Comparison of ENCODE assay signal across 1 cellular context in the genomic region with DNA sequence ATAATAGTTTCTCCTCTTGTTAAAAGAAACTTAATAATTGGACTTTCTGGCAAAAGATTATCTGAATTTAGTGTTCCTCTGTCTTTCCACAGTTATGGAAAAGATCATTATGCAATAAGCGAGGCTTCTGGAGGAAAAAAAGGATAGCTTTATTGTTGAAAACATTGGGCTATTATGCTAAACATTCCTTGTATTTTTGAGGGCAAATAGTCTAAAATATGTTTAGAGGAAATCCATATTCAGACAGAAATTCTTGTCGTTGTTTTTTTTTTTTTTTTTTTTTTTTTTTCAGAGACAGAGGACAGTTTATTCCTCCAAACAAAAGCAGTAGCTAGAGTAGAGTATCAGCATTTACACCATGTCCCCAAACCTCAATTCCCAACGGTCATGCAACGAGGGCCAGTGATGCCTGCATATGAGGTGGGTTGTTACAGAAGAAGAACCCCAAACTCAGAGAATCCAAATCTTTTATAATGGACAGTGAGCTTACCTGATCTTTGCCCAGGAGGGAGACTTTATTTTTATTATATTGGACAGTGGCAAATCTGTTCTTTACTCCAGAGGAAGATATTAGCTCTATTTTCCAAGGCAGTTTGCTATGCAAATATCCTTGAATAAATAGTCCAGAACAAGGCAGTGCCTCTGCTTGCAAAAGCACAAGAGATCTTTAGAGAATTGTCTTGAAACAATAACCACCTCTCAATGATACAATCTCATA.
TF ChIP-seq lines count a peak whose summit lies in the region.

No MANE protein-coding gene starts in this region.

TF ChIP-seq in liver, 16 proteins besides CTCF, POLR2A, EP300 and RAD21 (continued from another document):
- TF ChIP-seq, protein P1, sequence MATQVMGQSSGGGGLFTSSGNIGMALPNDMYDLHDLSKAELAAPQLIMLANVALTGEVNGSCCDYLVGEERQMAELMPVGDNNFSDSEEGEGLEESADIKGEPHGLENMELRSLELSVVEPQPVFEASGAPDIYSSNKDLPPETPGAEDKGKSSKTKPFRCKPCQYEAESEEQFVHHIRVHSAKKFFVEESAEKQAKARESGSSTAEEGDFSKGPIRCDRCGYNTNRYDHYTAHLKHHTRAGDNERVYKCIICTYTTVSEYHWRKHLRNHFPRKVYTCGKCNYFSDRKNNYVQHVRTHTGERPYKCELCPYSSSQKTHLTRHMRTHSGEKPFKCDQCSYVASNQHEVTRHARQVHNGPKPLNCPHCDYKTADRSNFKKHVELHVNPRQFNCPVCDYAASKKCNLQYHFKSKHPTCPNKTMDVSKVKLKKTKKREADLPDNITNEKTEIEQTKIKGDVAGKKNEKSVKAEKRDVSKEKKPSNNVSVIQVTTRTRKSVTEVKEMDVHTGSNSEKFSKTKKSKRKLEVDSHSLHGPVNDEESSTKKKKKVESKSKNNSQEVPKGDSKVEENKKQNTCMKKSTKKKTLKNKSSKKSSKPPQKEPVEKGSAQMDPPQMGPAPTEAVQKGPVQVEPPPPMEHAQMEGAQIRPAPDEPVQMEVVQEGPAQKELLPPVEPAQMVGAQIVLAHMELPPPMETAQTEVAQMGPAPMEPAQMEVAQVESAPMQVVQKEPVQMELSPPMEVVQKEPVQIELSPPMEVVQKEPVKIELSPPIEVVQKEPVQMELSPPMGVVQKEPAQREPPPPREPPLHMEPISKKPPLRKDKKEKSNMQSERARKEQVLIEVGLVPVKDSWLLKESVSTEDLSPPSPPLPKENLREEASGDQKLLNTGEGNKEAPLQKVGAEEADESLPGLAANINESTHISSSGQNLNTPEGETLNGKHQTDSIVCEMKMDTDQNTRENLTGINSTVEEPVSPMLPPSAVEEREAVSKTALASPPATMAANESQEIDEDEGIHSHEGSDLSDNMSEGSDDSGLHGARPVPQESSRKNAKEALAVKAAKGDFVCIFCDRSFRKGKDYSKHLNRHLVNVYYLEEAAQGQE (IDR thresholded peaks at IDR 0.05), result no peak
- TF ChIP-seq, protein P2, sequence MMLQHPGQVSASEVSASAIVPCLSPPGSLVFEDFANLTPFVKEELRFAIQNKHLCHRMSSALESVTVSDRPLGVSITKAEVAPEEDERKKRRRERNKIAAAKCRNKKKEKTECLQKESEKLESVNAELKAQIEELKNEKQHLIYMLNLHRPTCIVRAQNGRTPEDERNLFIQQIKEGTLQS (IDR thresholded peaks at IDR 0.05), result no peak
- TF ChIP-seq SP1 (IDR thresholded peaks at IDR 0.05), result no peak
